25 cellular contexts compared by ENCODE assay signal in the genomic region with DNA sequence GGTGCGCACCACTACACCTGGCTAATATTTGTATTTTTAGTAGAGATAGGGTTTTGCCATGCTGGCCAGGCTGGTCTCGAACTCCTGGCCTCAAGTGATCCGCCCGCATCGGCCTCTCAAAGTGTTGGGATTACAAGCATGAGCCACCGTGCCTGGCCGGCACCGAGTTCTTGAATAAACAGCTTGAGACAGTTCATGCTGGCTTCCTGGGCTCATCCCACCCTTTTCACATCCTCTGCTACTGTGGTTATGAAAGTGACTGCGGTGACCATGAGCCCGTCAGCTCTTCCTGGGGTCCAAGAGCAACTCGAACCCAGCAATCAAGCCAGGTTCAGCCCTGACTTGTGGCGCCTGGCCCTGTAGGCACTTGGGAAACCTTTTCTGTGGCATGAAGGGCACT.
"Had no signal": no experiment of that assay in that cellular context is flagged by ENCODE, and none has a peak within 500 bp of the region (broad histone marks: within the 10 kb centered on the region; RNA-seq: fewer than 3 reads in every experiment).

No MANE protein-coding gene starts in this region.

- H3K27ac ChIP-seq: breast epithelium, RWPE1, SJCRH30, VCaP had no signal

- H3K27me3 ChIP-seq: breast epithelium, SJCRH30 had no signal

- ATAC-seq: activated T-cell treated with anti-CD3 and anti-CD28 coated beads, Interleukin-2, amount 50 U/mL, for 72 hours; K562 had no signal

- H3K9me3 Mint-ChIP-seq: activated CD4-positive, alpha-beta memory T cell treated with anti-CD3 and anti-CD28 coated beads, Interleukin-2, amount 10 ng/mL, durations not matched to agents 7 days and 5 days; activated CD4-positive, alpha-beta T cell treated with anti-CD3 and anti-CD28 coated beads, Interleukin-2, amount 10 ng/mL, durations not matched to agents 7 days and 5 days; activated naive CD4-positive, alpha-beta T cell treated with anti-CD3 and anti-CD28 coated beads, Interleukin-2, amount 10 ng/mL, durations not matched to agents 7 days and 5 days; activated naive CD8-positive, alpha-beta T cell treated with anti-CD3 and anti-CD28 coated beads for 36 hours; activated T-cell treated with anti-CD3 and anti-CD28 coated beads, Interleukin-2, amount 50 U/mL, for 72 hours; activated T-helper 2 cell treated with anti-CD3 and anti-CD28 coated beads, Interferon-gamma antibody, Interleukin-2, Interleukin-4, amounts not matched to agents 10 μg/mL and 5 μg/mL and 100 μg/mL, durations not matched to agents 14 hours and 24 hours and 36 hours had no signal

- H3K27me3 Mint-ChIP-seq: activated naive CD8-positive, alpha-beta T cell treated with anti-CD3 and anti-CD28 coated beads for 36 hours had no signal

- DNase-seq: activated CD4-positive, alpha-beta memory T cell treated with anti-CD3 and anti-CD28 coated beads, Interleukin-2, amount 10 ng/mL, durations not matched to agents 7 days and 5 days; activated CD4-positive, alpha-beta T cell treated with anti-CD3 and anti-CD28 coated beads, Interleukin-2, amount 10 ng/mL, durations not matched to agents 7 days and 5 days; activated CD4-positive, CD25-positive, alpha-beta regulatory T cell; activated gamma-delta T cell treated with Interleukin-2 at 50 U/mL for 16 hours; activated naive CD4-positive, alpha-beta T cell treated with anti-CD3 and anti-CD28 coated beads, Interleukin-2, amount 10 ng/mL, durations not matched to agents 7 days and 5 days; activated naive CD8-positive, alpha-beta T cell treated with anti-CD3 and anti-CD28 coated beads for 36 hours; activated T-cell treated with anti-CD3 and anti-CD28 coated beads for 4 hours; activated T-cell treated with anti-CD3 and anti-CD28 coated beads, Interleukin-2, amount 50 U/mL, for 72 hours; caudate nucleus; Karpas-422; NCI-H1048; NCI-H1930; NCI-H2107; NCI-H345; NCI-H510A; NCI-H69; Right ventricle myocardium superior; SJCRH30; SK-N-SH; T-helper 1 cell had no signal

- H3K4me3 ChIP-seq: breast epithelium, K562, SJCRH30 had no signal

- H3K4me1 ChIP-seq: breast epithelium, SJCRH30 had no signal

- H3K36me3 Mint-ChIP-seq: activated naive CD4-positive, alpha-beta T cell treated with anti-CD3 and anti-CD28 coated beads, Interleukin-2, amount 10 ng/mL, durations not matched to agents 7 days and 5 days; activated naive CD8-positive, alpha-beta T cell treated with anti-CD3 and anti-CD28 coated beads for 36 hours had no signal

- H3K9ac ChIP-seq: SK-N-SH had no signal

- H3K36me3 ChIP-seq: breast epithelium, SJCRH30 had no signal

- H3K4me1 Mint-ChIP-seq: activated CD4-positive, alpha-beta memory T cell treated with anti-CD3 and anti-CD28 coated beads, Interleukin-2, amount 10 ng/mL, durations not matched to agents 7 days and 5 days; activated CD4-positive, alpha-beta T cell treated with anti-CD3 and anti-CD28 coated beads, Interleukin-2, amount 10 ng/mL, durations not matched to agents 7 days and 5 days; activated naive CD4-positive, alpha-beta T cell treated with anti-CD3 and anti-CD28 coated beads, Interleukin-2, amount 10 ng/mL, durations not matched to agents 7 days and 5 days; activated naive CD8-positive, alpha-beta T cell treated with anti-CD3 and anti-CD28 coated beads for 36 hours had no signal

- H3K4me2 ChIP-seq: SK-N-SH had no signal

- H3K9me2 ChIP-seq: SK-N-SH had no signal

- H3K27ac Mint-ChIP-seq: activated CD4-positive, alpha-beta memory T cell treated with anti-CD3 and anti-CD28 coated beads, Interleukin-2, amount 10 ng/mL, durations not matched to agents 7 days and 5 days; activated CD4-positive, alpha-beta T cell treated with anti-CD3 and anti-CD28 coated beads, Interleukin-2, amount 10 ng/mL, durations not matched to agents 7 days and 5 days; activated naive CD4-positive, alpha-beta T cell treated with anti-CD3 and anti-CD28 coated beads, Interleukin-2, amount 10 ng/mL, durations not matched to agents 7 days and 5 days; activated naive CD8-positive, alpha-beta T cell treated with anti-CD3 and anti-CD28 coated beads for 36 hours; activated T-cell treated with anti-CD3 and anti-CD28 coated beads, Interleukin-2, amount 50 U/mL, for 72 hours; activated T-helper 2 cell treated with anti-CD3 and anti-CD28 coated beads, Interferon-gamma antibody, Interleukin-2, Interleukin-4, amounts not matched to agents 10 μg/mL and 5 μg/mL and 100 μg/mL, durations not matched to agents 14 hours and 24 hours and 36 hours had no signal

- H3K4me3 Mint-ChIP-seq: activated CD4-positive, alpha-beta memory T cell treated with anti-CD3 and anti-CD28 coated beads, Interleukin-2, amount 10 ng/mL, durations not matched to agents 7 days and 5 days; activated CD4-positive, alpha-beta T cell treated with anti-CD3 and anti-CD28 coated beads, Interleukin-2, amount 10 ng/mL, durations not matched to agents 7 days and 5 days; activated naive CD4-positive, alpha-beta T cell treated with anti-CD3 and anti-CD28 coated beads, Interleukin-2, amount 10 ng/mL, durations not matched to agents 7 days and 5 days; activated naive CD8-positive, alpha-beta T cell treated with anti-CD3 and anti-CD28 coated beads for 36 hours; activated T-cell treated with anti-CD3 and anti-CD28 coated beads, Interleukin-2, amount 50 U/mL, for 72 hours had no signal

- H3K9me3 ChIP-seq: breast epithelium, SJCRH30, SK-N-SH had no signal
